In the genomic region with DNA sequence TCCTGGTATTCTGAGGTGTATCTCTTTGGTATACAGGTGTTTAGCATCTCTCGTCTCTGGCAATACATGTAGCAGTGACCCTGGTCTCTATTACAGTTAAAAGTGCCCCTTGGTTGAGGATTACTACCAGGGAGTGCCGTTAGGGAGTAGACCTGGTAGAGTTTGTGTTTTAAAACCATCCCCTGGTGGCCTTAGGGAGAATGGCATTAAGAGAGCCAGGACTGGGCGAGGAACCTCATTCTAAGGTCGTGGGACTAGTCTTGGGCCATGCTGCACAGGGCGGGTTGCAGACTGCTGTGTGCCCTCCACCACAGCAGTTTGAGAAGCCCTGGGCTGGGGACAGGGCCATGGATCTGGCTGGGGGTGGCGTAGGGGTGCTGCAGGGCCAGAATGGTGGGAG, we compare ENCODE assay signal across 1 cellular context.
TF ChIP-seq lines count a peak whose summit lies in the region.

No MANE protein-coding gene starts in this region.

TF ChIP-seq in HEK293T, 16 proteins besides CTCF, POLR2A, EP300 and RAD21 (continued from another document):
- TF ChIP-seq, protein P1, sequence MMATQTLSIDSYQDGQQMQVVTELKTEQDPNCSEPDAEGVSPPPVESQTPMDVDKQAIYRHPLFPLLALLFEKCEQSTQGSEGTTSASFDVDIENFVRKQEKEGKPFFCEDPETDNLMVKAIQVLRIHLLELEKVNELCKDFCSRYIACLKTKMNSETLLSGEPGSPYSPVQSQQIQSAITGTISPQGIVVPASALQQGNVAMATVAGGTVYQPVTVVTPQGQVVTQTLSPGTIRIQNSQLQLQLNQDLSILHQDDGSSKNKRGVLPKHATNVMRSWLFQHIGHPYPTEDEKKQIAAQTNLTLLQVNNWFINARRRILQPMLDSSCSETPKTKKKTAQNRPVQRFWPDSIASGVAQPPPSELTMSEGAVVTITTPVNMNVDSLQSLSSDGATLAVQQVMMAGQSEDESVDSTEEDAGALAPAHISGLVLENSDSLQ (IDR thresholded peaks at IDR 0.05), result no peak
- TF ChIP-seq CTBP1 (IDR thresholded peaks at IDR 0.05; ENCODE audit: borderline replicate concordance) (no peak), L3MBTL2 (conservative IDR thresholded peaks at IDR 0.05) (no peak), NFRKB (IDR thresholded peaks at IDR 0.05) (no peak), ELF4 (IDR thresholded peaks at IDR 0.05) (no peak)
